Comparison of ENCODE assay signal across 11 cellular contexts in genomic region chr22:20207277-20208025, GRCh38. TPM values are rescaled to one million over a fixed set of nuclear protein-coding genes. Genes with fewer than 3 reads are reported as not detected.
DNase-seq lines count a peak whose midpoint lies in the region; ATAC-seq and TF ChIP-seq lines count a peak whose summit lies in the region.
"Had no signal": no experiment of that assay in that cellular context is flagged by ENCODE, and none has a peak within 500 bp of the region (broad histone marks: within the 10 kb centered on the region; RNA-seq: fewer than 3 reads in every experiment).

No MANE protein-coding gene starts in this region.

- DNase-seq in HFF-Myc (ENCODE audit: extremely low read depth, low read depth) = no peak
- no peak for DNase-seq in adipocyte (ENCODE audit: low read depth)
- no peak for DNase-seq in memory B cell (ENCODE audit: low spot score in 2 of 2)
- no peak for DNase-seq in NCI-H2107 (lab: John Stamatoyannopoulos, UW)
- no peak for DNase-seq in stimulated activated CD8-positive, alpha-beta memory T cell treated with anti-CD3 and anti-CD28 coated beads, Interleukin-4, amount 100 ng/mL, for 48 hours
- no peak for DNase-seq in ascending aorta (ENCODE audit: low spot score in 2 of 2)
- DNase-seq in NCI-H526 treated with DMSO at 0.1 percent for 48 hours (lab: John Stamatoyannopoulos, UW) = no peak
- DNase-seq: DMS79 treated with DMSO at 0.1 percent for 48 hours, foreskin melanocyte, NCI-H774 had no signal

- H3K4me3 Mint-ChIP-seq in memory B cell = peak overlapping the region; percentile 86

- H3K27ac Mint-ChIP-seq in memory B cell = peak overlapping the region; percentile 20

- no peaks in the 10 kb centered on the region for H3K9me3 Mint-ChIP-seq in memory B cell

- peaks cover 8% of the 10 kb centered on the region for H3K4me1 ChIP-seq in ACC112 (ENCODE audit: control insufficient read depth, insufficient read depth, low read length, unreplicated experiment)
- peaks cover 16% of the 10 kb centered on the region for H3K4me1 ChIP-seq in adipocyte (ENCODE audit: control insufficient read depth, insufficient read depth, low read length)
- peaks cover 10 to 38% of the 10 kb centered on the region in 2 donors for H3K4me1 ChIP-seq in ascending aorta

- no peak overlapping the region for H2AFZ ChIP-seq in ACC112 (ENCODE audit: low read length, unreplicated experiment)

- H3K27me3 Mint-ChIP-seq in memory B cell = peaks cover 3% of the 10 kb centered on the region

- H3K36me3 ChIP-seq in ACC112 (ENCODE audit: insufficient read depth, low read length) = no peaks in the 10 kb centered on the region
- H3K36me3 ChIP-seq in adipocyte (ENCODE audit: control insufficient read depth, insufficient read depth, low read length, severe bottlenecking) = no peaks in the 10 kb centered on the region
- H3K36me3 ChIP-seq in ascending aorta = no peaks in the 10 kb centered on the region

- ATAC-seq in memory B cell (ENCODE audit: low read depth) = no peak

- H3K9ac ChIP-seq in adipocyte (ENCODE audit: low read length) = peak overlapping the region; percentile 92

- H3K4me3 ChIP-seq in ACC112 (ENCODE audit: low read depth, low read length) (peak overlapping the region; percentile 90), HFF-Myc (replicated peaks; ENCODE audit: low read depth, low read length) (peak overlapping the region; percentile 39), adipocyte (ENCODE audit: low read length) (peak overlapping the region; percentile 87), ascending aorta (peak overlapping the region in 1 of 2 donors; percentile 58)

- peaks cover 9% of the 10 kb centered on the region for H3K4me1 Mint-ChIP-seq in memory B cell

- H3K27me3 ChIP-seq in ACC112 (ENCODE audit: insufficient read depth, low read length) = no peaks in the 10 kb centered on the region
- H3K27me3 ChIP-seq in adipocyte (replicated peaks; ENCODE audit: control insufficient read depth, insufficient read depth, low read length) = no peaks in the 10 kb centered on the region
- H3K27me3 ChIP-seq in ascending aorta = no peaks in the 10 kb centered on the region

- H3K36me3 Mint-ChIP-seq in memory B cell = no peaks in the 10 kb centered on the region

- no peaks in the 10 kb centered on the region for H3K9me3 ChIP-seq in adipocyte (ENCODE audit: control insufficient read depth, low read length)
- no peaks in the 10 kb centered on the region for H3K9me3 ChIP-seq in ascending aorta

- no peak overlapping the region for H3K27ac ChIP-seq in ACC112 (ENCODE audit: low read depth, low read length)
- H3K27ac ChIP-seq in ascending aorta = no peak overlapping the region

- H3K79me2 ChIP-seq in ACC112 (ENCODE audit: control insufficient read depth, insufficient read depth, low read length, unreplicated experiment) = peaks cover 5% of the 10 kb centered on the region

- intact Hi-C loops in ascending aorta (cut with DNase I) = no loop called here

- TF ChIP-seq CTCF in HFF-Myc (IDR thresholded peaks at IDR 0.05; ENCODE audit: low read depth, low read length, missing control alignments) (no peak), ascending aorta (IDR thresholded peaks at IDR 0.05) (no peak)

RNA-seq across cellular contexts. Expression of gene CCDC188, which starts 56.6 kb away (rescaled TPM):
- total RNA-seq in ascending aorta = not detected
